In the genomic region with DNA sequence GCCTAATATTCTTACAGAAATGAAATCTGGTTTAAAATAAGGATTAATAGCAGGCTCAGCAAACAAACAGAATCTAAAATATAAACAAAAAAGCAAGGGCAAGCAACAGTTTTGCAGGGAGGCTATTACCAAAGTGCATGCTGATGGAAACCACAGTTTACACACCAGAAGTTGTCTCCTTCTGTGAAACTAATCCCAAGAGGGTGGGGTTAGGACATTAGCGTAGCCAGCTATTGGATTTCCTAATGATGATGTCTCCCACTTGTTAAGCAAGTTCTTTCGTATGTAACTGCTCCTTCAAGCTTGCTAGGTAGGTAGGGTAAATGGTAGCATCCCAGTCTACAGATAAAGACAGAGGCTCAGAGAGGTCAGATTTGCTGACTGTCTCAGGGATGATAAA, we compare ENCODE assay signal across 2 cellular contexts.
TF ChIP-seq lines count a peak whose summit lies in the region.

No MANE protein-coding gene starts in this region.

TF ChIP-seq in GM23338, 12 proteins besides CTCF, POLR2A, EP300 and RAD21:
- TF ChIP-seq ZNF331 (CRISPR knock-in tag; IDR thresholded peaks at IDR 0.05; ENCODE audit: low read depth) (no peak), EZH2 (IDR thresholded peaks at IDR 0.05; ENCODE audit: low read depth, unreplicated experiment) (no peak), ZNF462 (CRISPR knock-in tag; IDR thresholded peaks at IDR 0.05) (no peak), CREB1 (CRISPR knock-in tag; IDR thresholded peaks at IDR 0.05; ENCODE audit: low read depth) (no peak), NANOG (IDR thresholded peaks at IDR 0.05; ENCODE audit: borderline replicate concordance) (no peak)

TF ChIP-seq in H1, 55 proteins besides CTCF, POLR2A, EP300 and RAD21:
- TF ChIP-seq SUZ12 (IDR thresholded peaks at IDR 0.05; ENCODE audit: low read length) (no peak), TCF12 (IDR thresholded peaks at IDR 0.05; ENCODE audit: low read depth, low read length) (no peak), KDM1A (IDR thresholded peaks at IDR 0.05; ENCODE audit: borderline replicate concordance, low read length) (no peak)
